13 cellular contexts compared by ENCODE assay signal in the genomic region with DNA sequence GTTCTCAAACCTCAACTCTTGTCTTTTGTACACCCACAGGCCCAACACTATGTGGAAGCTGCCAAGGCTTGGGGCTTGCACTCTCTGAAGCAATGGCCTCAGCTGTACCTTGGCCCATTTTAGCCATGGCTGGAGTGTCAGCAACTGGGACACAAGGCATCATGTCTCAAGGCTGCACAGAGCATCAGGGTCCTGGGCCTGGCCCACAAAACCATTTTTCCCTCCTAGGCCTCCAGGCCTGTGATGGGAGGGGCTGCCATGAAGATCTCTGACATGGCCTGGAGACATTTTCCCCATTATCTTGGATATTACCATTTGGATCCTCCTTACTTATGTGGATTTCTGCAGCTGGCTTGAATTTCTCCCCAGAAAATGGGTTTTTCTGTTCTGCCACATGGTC. TPM values are rescaled to one million over a fixed set of nuclear protein-coding genes. Genes with fewer than 3 reads are reported as not detected.
"Had no signal": no experiment of that assay in that cellular context is flagged by ENCODE, and none has a peak within 500 bp of the region (broad histone marks: within the 10 kb centered on the region; RNA-seq: fewer than 3 reads in every experiment).

No MANE protein-coding gene starts in this region.

RNA-seq across cellular contexts. Expression of gene MYL3, which starts 39.9 kb away (rescaled TPM):
- total RNA-seq: activated B cell treated with CpG ODN at 0.5 μM for 24 hours; activated CD4-positive, alpha-beta memory T cell treated with anti-CD3 and anti-CD28 coated beads for 36 hours; activated CD4-positive, alpha-beta memory T cell treated with anti-CD3 and anti-CD28 coated beads, Interleukin-2, amount 10 ng/mL, durations not matched to agents 7 days and 5 days; activated CD4-positive, alpha-beta T cell treated with anti-CD3 and anti-CD28 coated beads for 36 hours; activated CD4-positive, alpha-beta T cell treated with anti-CD3 and anti-CD28 coated beads, Interleukin-2, amount 10 ng/mL, durations not matched to agents 7 days and 5 days; activated CD8-positive, alpha-beta memory T cell treated with anti-CD3 and anti-CD28 coated beads for 36 hours; activated CD8-positive, alpha-beta memory T cell treated with anti-CD3 and anti-CD28 coated beads, Interleukin-2, amount 10 ng/mL, durations not matched to agents 7 days and 5 days; activated CD8-positive, alpha-beta T cell treated with anti-CD3 and anti-CD28 coated beads for 36 hours; activated CD8-positive, alpha-beta T cell treated with anti-CD3 and anti-CD28 coated beads, Interleukin-2, amount 10 ng/mL, durations not matched to agents 7 days and 5 days; T-cell; T-helper 1 cell treated with Interleukin-12 subunit alpha and Interleukin-12 subunit beta and Interleukin-4 antibody, amounts not matched to agents 30 ng/mL and 1 ng/mL, for 36 hours; T-helper 17 cell; T-helper 2 cell treated with Interferon-gamma antibody and Interleukin-4, amounts not matched to agents 100 ng/mL and 5 ng/mL, for 36 hours had no signal

RNA-seq across cellular contexts. Expression of gene PTH1R, which starts 54.2 kb away (rescaled TPM):
- total RNA-seq: activated B cell treated with CpG ODN at 0.5 μM for 24 hours; activated CD4-positive, alpha-beta memory T cell treated with anti-CD3 and anti-CD28 coated beads for 36 hours; activated CD4-positive, alpha-beta memory T cell treated with anti-CD3 and anti-CD28 coated beads, Interleukin-2, amount 10 ng/mL, durations not matched to agents 7 days and 5 days; activated CD4-positive, alpha-beta T cell treated with anti-CD3 and anti-CD28 coated beads for 36 hours; activated CD4-positive, alpha-beta T cell treated with anti-CD3 and anti-CD28 coated beads, Interleukin-2, amount 10 ng/mL, durations not matched to agents 7 days and 5 days; activated CD8-positive, alpha-beta memory T cell treated with anti-CD3 and anti-CD28 coated beads for 36 hours; activated CD8-positive, alpha-beta memory T cell treated with anti-CD3 and anti-CD28 coated beads, Interleukin-2, amount 10 ng/mL, durations not matched to agents 7 days and 5 days; activated CD8-positive, alpha-beta T cell treated with anti-CD3 and anti-CD28 coated beads for 36 hours; activated CD8-positive, alpha-beta T cell treated with anti-CD3 and anti-CD28 coated beads, Interleukin-2, amount 10 ng/mL, durations not matched to agents 7 days and 5 days; T-helper 1 cell treated with Interleukin-12 subunit alpha and Interleukin-12 subunit beta and Interleukin-4 antibody, amounts not matched to agents 30 ng/mL and 1 ng/mL, for 36 hours; T-helper 17 cell; T-helper 2 cell treated with Interferon-gamma antibody and Interleukin-4, amounts not matched to agents 100 ng/mL and 5 ng/mL, for 36 hours had no signal
